9 cellular contexts compared by ENCODE assay signal in the genomic region with DNA sequence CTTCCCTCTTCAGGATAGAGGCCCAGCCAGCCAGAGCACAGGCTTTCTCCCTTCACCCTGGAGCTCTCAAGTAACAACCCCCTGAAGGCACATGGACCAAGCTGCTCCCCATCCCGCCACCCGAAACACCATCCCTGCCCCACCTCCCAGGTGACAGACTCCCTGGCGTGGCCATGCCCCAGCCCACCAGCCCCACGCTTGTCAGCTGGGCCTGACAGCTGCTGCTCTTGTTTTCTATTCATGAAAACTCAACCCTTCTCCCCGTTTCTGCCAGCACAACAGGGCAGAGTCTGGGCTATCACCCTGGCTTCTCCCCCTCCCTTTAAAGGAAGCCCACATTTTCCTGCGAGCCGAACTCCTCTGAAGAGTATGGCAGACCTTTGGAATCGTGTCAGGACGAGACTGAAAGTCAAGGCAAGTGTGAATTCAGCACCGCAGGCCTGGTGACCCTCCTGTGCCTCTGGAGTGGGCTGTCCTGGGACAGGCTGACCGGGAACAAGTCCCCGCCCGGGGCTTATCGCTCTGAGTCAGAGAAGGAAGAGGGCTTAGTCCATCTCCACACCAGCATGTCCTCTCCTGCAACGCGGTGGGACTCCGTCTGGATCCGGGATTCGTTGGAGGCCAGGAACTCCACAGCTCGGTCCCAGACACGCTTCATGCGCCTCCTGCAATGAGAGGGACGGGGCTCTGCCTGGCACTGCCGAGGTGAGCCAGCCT. TPM values are rescaled to one million over a fixed set of nuclear protein-coding genes. Genes with fewer than 3 reads are reported as not detected.
DNase-seq lines count a peak whose midpoint lies in the region; ATAC-seq, FAIRE-seq and TF ChIP-seq lines count a peak whose summit lies in the region.
"Had no signal": no experiment of that assay in that cellular context is flagged by ENCODE, and none has a peak within 500 bp of the region (broad histone marks: within the 10 kb centered on the region; RNA-seq: fewer than 3 reads in every experiment).

No MANE protein-coding gene starts in this region.

- no CpG with 5 or more reads among the region's 24 CpGs for WGBS in H9 (ENCODE audit: extremely low coverage, insufficient read length, low lambda C conversion rate)
- 73% methylated on average over 23 of the region's 24 CpGs for WGBS in hepatocyte (ENCODE audit: low lambda C conversion rate, missing lambda C conversion rate)
- 75 to 83% (median 81%) methylated on average over 24 of the region's 24 CpGs for WGBS in small intestine, 3 donors

- H4K5ac ChIP-seq in H9 (ENCODE audit: insufficient read length, low read depth, low read length), result no peak overlapping the region

- no peak overlapping the region for H2BK15ac ChIP-seq in H9 (ENCODE audit: low read depth, low read length)

- H4K91ac ChIP-seq in H9 (ENCODE audit: insufficient read length, low read depth, low read length), result no peak overlapping the region

- H3K9ac ChIP-seq in H9 (ENCODE audit: extremely low read depth, insufficient read length, low read length), result no peak overlapping the region

- no peak overlapping the region for H3K56ac ChIP-seq in H9 (ENCODE audit: insufficient read length, low read depth, low read length)

- H3K18ac ChIP-seq in H9 (ENCODE audit: insufficient read length, low read depth, low read length), result no peak overlapping the region

- H3K79me1 ChIP-seq in H9 (ENCODE audit: insufficient read depth, low read depth, low read length, poor library complexity, severe bottlenecking), result no peaks in the 10 kb centered on the region

- no peak overlapping the region for H2AK5ac ChIP-seq in H9 (ENCODE audit: insufficient read length, low read length)

- H3K4me3 ChIP-seq in hepatocyte (no peak overlapping the region), small intestine (ENCODE audit: low read depth in 1 of 2, low read length in 2 of 2) (no peak overlapping the region)

- no peaks in the 10 kb centered on the region for H3K9me2 ChIP-seq in hepatocyte (replicated peaks; ENCODE audit: insufficient read depth)

- peaks cover 43 to 44% of the 10 kb centered on the region in 2 experiments for H3K4me1 Mint-ChIP-seq in H9
- peaks cover 11% of the 10 kb centered on the region for H3K4me1 Mint-ChIP-seq in activated T-helper 17 cell treated with anti-CD3 and anti-CD28 coated beads, Interleukin-2, amount 50 U/mL, for 72 hours

- no peaks in the 10 kb centered on the region for H3K36me3 ChIP-seq in hepatocyte (replicated peaks; ENCODE audit: insufficient read depth, low read depth)
- peaks cover 5 to 25% of the 10 kb centered on the region in 2 donors for H3K36me3 ChIP-seq in small intestine (ENCODE audit: control insufficient read depth in 2 of 2, insufficient read depth in 2 of 2, low read length in 2 of 2)

- H3K14ac ChIP-seq in H9 (ENCODE audit: insufficient read depth, low read length), result no peak overlapping the region

- peaks cover 10% of the 10 kb centered on the region for H3K4me1 ChIP-seq in H9 (ENCODE audit: insufficient read depth, low read length)
- peaks cover 33% of the 10 kb centered on the region for H3K4me1 ChIP-seq in hepatocyte (ENCODE audit: insufficient read depth)
- no peaks in the 10 kb centered on the region for H3K4me1 ChIP-seq in small intestine (ENCODE audit: control insufficient read depth in 2 of 2, insufficient read depth in 1 of 2, low read depth in 1 of 2, low read length in 1 of 2)

- H3K79me2 ChIP-seq in H9 (ENCODE audit: insufficient read depth, low read length) (no peaks in the 10 kb centered on the region), hepatocyte (no peaks in the 10 kb centered on the region)

- H2AFZ ChIP-seq in H9 (ENCODE audit: low read length) (no peak overlapping the region), hepatocyte (no peak overlapping the region)

- no peak overlapping the region for H3K23ac ChIP-seq in H9 (ENCODE audit: insufficient read length, low read depth, low read length)

- DNase-seq in H9 (no peak), hepatocyte (ENCODE audit: low spot score) (peak; percentile 53), small intestine (peak; percentile 21), DMS153 (lab: John Stamatoyannopoulos, UW) (no peak)
- DNase-seq in stimulated activated naive CD4-positive, alpha-beta T cell treated with Interleukin-2 at 50 U/mL for 16 hours (lab: John Stamatoyannopoulos, UW), result no peak
- no peak for DNase-seq in stimulated activated CD4-positive, alpha-beta T cell treated with anti-CD3 and anti-CD28 coated beads, Interleukin-1b, Interleukin-23, amount 100 ng/mL, for 48 hours

- ATAC-seq in activated T-helper 17 cell treated with anti-CD3 and anti-CD28 coated beads, Interleukin-2, amount 50 U/mL, for 72 hours (replicated peaks), result peak; percentile 8
- no peak for ATAC-seq in HG03280 (IDR thresholded peaks at IDR 0.05; ENCODE audit: unreplicated experiment)

- H3K27me3 Mint-ChIP-seq in H9 (ENCODE audit: low read depth), result peaks cover 3% of the 10 kb centered on the region; the same call in 1 of the 2 replicates
- H3K27me3 Mint-ChIP-seq in activated T-helper 17 cell treated with anti-CD3 and anti-CD28 coated beads, Interleukin-2, amount 50 U/mL, for 72 hours, result no peaks in the 10 kb centered on the region

- no peak overlapping the region for H2BK5ac ChIP-seq in H9 (ENCODE audit: insufficient read length, low read length)

- no peak overlapping the region for H3K27ac ChIP-seq in H9 (ENCODE audit: insufficient read length, low read depth, low read length)
- peak overlapping the region; percentile 51 for H3K27ac ChIP-seq in hepatocyte
- peak overlapping the region in 1 of 2 donors; percentile 42 for H3K27ac ChIP-seq in small intestine (ENCODE audit: low read depth in 1 of 2, low read length in 1 of 2)

- no peaks in the 10 kb centered on the region for H3K23me2 ChIP-seq in H9 (ENCODE audit: insufficient read length, low read depth, low read length, poor library complexity, severe bottlenecking)

- H2BK20ac ChIP-seq in H9 (ENCODE audit: low read depth, low read length, poor library complexity, severe bottlenecking), result no peak overlapping the region

- FAIRE-seq in small intestine (lab: Jason Lieb, UNC), result no peak

- H3K9me3 ChIP-seq in H9 (ENCODE audit: control insufficient read depth, low read depth, low read length), result no peaks in the 10 kb centered on the region
- H3K9me3 ChIP-seq in hepatocyte (ENCODE audit: low read depth), result no peaks in the 10 kb centered on the region
- no peaks in the 10 kb centered on the region for H3K9me3 ChIP-seq in small intestine (ENCODE audit: control insufficient read depth, low read depth)

- H3K4me3 Mint-ChIP-seq in H9, result peak overlapping the region in 1 of 2 experiments; percentile 52; a peak in 2 of 5 replicates
- no peak overlapping the region for H3K4me3 Mint-ChIP-seq in activated T-helper 17 cell treated with anti-CD3 and anti-CD28 coated beads, Interleukin-2, amount 50 U/mL, for 72 hours
- H3K4me3 Mint-ChIP-seq: natural killer cell had no signal

- peaks cover 21 to 51% (median 50%) of the 10 kb centered on the region in 3 experiments for H3K36me3 Mint-ChIP-seq in H9 (ENCODE audit: insufficient read depth in 1 of 3, low read depth in 3 of 3)
- peaks cover 49% of the 10 kb centered on the region for H3K36me3 Mint-ChIP-seq in activated T-helper 17 cell treated with anti-CD3 and anti-CD28 coated beads, Interleukin-2, amount 50 U/mL, for 72 hours (ENCODE audit: low read depth)

- H3K4me2 ChIP-seq in H9 (ENCODE audit: insufficient read depth, insufficient read length, low read length), result no peak overlapping the region
- H3K4me2 ChIP-seq in hepatocyte, result peak overlapping the region; percentile 57

- H3K9me3 Mint-ChIP-seq in H9, result peaks cover 0 to 1% of the 10 kb centered on the region in 2 experiments; a peak in 2 of 5 replicates
- H3K9me3 Mint-ChIP-seq in activated T-helper 17 cell treated with anti-CD3 and anti-CD28 coated beads, Interleukin-2, amount 50 U/mL, for 72 hours, result no peaks in the 10 kb centered on the region
- H3K9me3 Mint-ChIP-seq: natural killer cell had no signal

- no peak overlapping the region for H2BK120ac ChIP-seq in H9 (ENCODE audit: low read depth, low read length, poor library complexity, severe bottlenecking)

- H4K20me1 ChIP-seq in H9 (ENCODE audit: control insufficient read depth, insufficient read depth, insufficient read length) (no peaks in the 10 kb centered on the region), hepatocyte (ENCODE audit: insufficient read depth, poor library complexity, severe bottlenecking) (no peaks in the 10 kb centered on the region)

- H3K27me3 ChIP-seq in H9 (ENCODE audit: insufficient read depth, low read length), result no peaks in the 10 kb centered on the region
- H3K27me3 ChIP-seq in hepatocyte, result no peaks in the 10 kb centered on the region
- no peaks in the 10 kb centered on the region for H3K27me3 ChIP-seq in small intestine (ENCODE audit: control insufficient read depth in 2 of 2, insufficient read depth in 2 of 2, low read length in 2 of 2)

- H3K4ac ChIP-seq in H9 (ENCODE audit: low read depth, low read length), result no peak overlapping the region

- H2BK12ac ChIP-seq in H9 (ENCODE audit: insufficient read length, low read depth, low read length), result no peak overlapping the region

- TF ChIP-seq CTCF in H9 (conservative IDR thresholded peaks at IDR 0.05), result no peak
- no peak for TF ChIP-seq CTCF in hepatocyte (IDR thresholded peaks at IDR 0.05; ENCODE audit: poor library complexity)

- no peak overlapping the region for H3T11ph ChIP-seq in H9 (ENCODE audit: low read length)

- H4K8ac ChIP-seq in H9 (replicated peaks; ENCODE audit: insufficient read length, low read depth, low read length), result no peak overlapping the region

- peak overlapping the region in 2 of 3 experiments; percentile 41 to 75; a peak in 4 of 7 replicates for H3K27ac Mint-ChIP-seq in H9
- no peak overlapping the region for H3K27ac Mint-ChIP-seq in activated T-helper 17 cell treated with anti-CD3 and anti-CD28 coated beads, Interleukin-2, amount 50 U/mL, for 72 hours
- H3K27ac Mint-ChIP-seq: natural killer cell had no signal

RNA-seq across cellular contexts. Expression of a gene that starts 16.7 kb away (rescaled TPM):
- total RNA-seq in H9 (2021) (82.0 and 91.8 TPM in 2 replicates), hepatocyte (38.1 and 41.5 TPM in 2 replicates)
- total RNA-seq in activated T-helper 17 cell treated with anti-CD3 and anti-CD28 coated beads, Interleukin-2, amount 50 U/mL, for 72 hours, result 10 to 100 TPM; 51.0 to 54.3 TPM
- polyA plus RNA-seq in hepatocyte (66.3 and 68.2 TPM in 2 replicates), small intestine (10 to 100 TPM; 48.1 to 53.0 (median 51.3) TPM)

RNA-seq across cellular contexts. Expression of a gene that starts 25.6 kb away (rescaled TPM):
- 0.29 and 0.46 TPM in 2 replicates for total RNA-seq in H9 (2021)
- total RNA-seq in activated T-helper 17 cell treated with anti-CD3 and anti-CD28 coated beads, Interleukin-2, amount 50 U/mL, for 72 hours, result not detected
- total RNA-seq in hepatocyte, result 7.9 and 9.5 TPM in 2 replicates
- 21.1 and 25.3 TPM in 2 replicates for polyA plus RNA-seq in hepatocyte
- polyA plus RNA-seq in small intestine, result 1 to 10 TPM in 1 of 3 donors, under 1 TPM in 2; 0.54 to 1.0 (median 0.89) TPM
- total RNA-seq: natural killer cell had no signal

RNA-seq across cellular contexts. Expression of a gene that starts 31.5 kb away (rescaled TPM):
- not detected in 2 replicates for total RNA-seq in H9 (2021)
- not detected for total RNA-seq in activated T-helper 17 cell treated with anti-CD3 and anti-CD28 coated beads, Interleukin-2, amount 50 U/mL, for 72 hours
- total RNA-seq in hepatocyte, result 2.3 and 6.7 TPM in 2 replicates
- polyA plus RNA-seq in hepatocyte, result 0.86 and 1.1 TPM in 2 replicates
- polyA plus RNA-seq in small intestine, result 100 to 1,000 TPM in 2 of 3 donors, 10 to 100 TPM in 1; 89.2 to 264 (median 136) TPM
- total RNA-seq: natural killer cell had no signal

Comparison
In these comparisons a context has a peak if more than half of its experiments do, and no peak if none do; other contexts are left out.
1. DNase-seq: peak in hepatocyte (single experiment) and small intestine (single experiment); none in H9 (single experiment), stimulated activated naive CD4-positive, alpha-beta T cell treated with Interleukin-2 at 50 U/mL for 16 hours (single experiment), stimulated activated CD4-positive, alpha-beta T cell treated with anti-CD3 and anti-CD28 coated beads, Interleukin-1b, Interleukin-23, amount 100 ng/mL, for 48 hours (single experiment) and DMS153 (single experiment).